ENCODE assay signal across 26 cellular contexts in the genomic region with DNA sequence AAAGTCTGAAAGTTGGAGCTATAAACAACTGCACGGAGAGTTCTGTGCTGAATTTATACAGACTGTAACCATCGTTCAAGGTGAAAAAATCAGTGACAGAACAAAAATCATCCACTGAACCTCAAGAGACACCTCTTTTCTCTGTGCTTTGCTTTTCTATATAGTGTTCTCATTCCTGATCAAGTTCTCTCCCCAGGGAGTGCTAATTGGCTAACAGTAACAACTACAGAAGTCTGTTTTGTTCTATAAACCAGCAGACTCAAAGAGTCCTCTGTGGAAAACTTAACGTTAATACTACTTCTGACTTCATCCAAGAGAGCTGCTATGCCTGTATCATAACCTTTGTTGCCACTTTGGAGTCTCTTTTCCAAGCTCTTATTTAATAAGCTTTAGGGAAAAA.
"Had no signal": no experiment of that assay in that cellular context is flagged by ENCODE, and none has a peak within 500 bp of the region (broad histone marks: within the 10 kb centered on the region; RNA-seq: fewer than 3 reads in every experiment).

No MANE protein-coding gene starts in this region.

- H3K27me3 Mint-ChIP-seq: activated B cell treated with CpG ODN at 0.5 μM for 24 hours; activated CD4-positive, alpha-beta T cell treated with anti-CD3 and anti-CD28 coated beads, Interleukin-2, amount 10 ng/mL, durations not matched to agents 24 days and 14 days; activated CD8-positive, alpha-beta memory T cell treated with anti-CD3 and anti-CD28 coated beads, Interleukin-2, amount 10 ng/mL, durations not matched to agents 7 days and 5 days; activated naive CD4-positive, alpha-beta T cell treated with anti-CD3 and anti-CD28 coated beads, Interleukin-2, amount 50 U/mL, for 24 hours; activated T-cell treated with anti-CD3 and anti-CD28 coated beads, Interleukin-2, amount 50 U/mL, for 24 hours had no signal

- H3K4me1 Mint-ChIP-seq: activated B cell treated with CpG ODN at 0.5 μM for 24 hours; activated CD4-positive, alpha-beta T cell treated with anti-CD3 and anti-CD28 coated beads, Interleukin-2, amount 10 ng/mL, durations not matched to agents 24 days and 14 days; activated CD8-positive, alpha-beta memory T cell treated with anti-CD3 and anti-CD28 coated beads, Interleukin-2, amount 10 ng/mL, durations not matched to agents 7 days and 5 days; activated naive CD4-positive, alpha-beta T cell treated with anti-CD3 and anti-CD28 coated beads, Interleukin-2, amount 50 U/mL, for 24 hours had no signal

- H3K27ac Mint-ChIP-seq: activated B cell treated with CpG ODN at 0.5 μM for 24 hours; activated CD4-positive, alpha-beta T cell treated with anti-CD3 and anti-CD28 coated beads, Interleukin-2, amount 10 ng/mL, durations not matched to agents 24 days and 14 days; activated CD8-positive, alpha-beta memory T cell treated with anti-CD3 and anti-CD28 coated beads, Interleukin-2, amount 10 ng/mL, durations not matched to agents 7 days and 5 days; activated naive CD4-positive, alpha-beta T cell treated with anti-CD3 and anti-CD28 coated beads, Interleukin-2, amount 50 U/mL, for 24 hours; activated T-cell treated with anti-CD3 and anti-CD28 coated beads, Interleukin-2, amount 50 U/mL, for 24 hours; activated T-helper 1 cell treated with anti-CD3 and anti-CD28 coated beads, Interleukin-12 subunit alpha, Interleukin-12 subunit beta, Interleukin-2, Interleukin-4 antibody, amounts not matched to agents 30 ng/mL and 10 ng/mL and 1 ng/mL, durations not matched to agents 14 hours and 24 hours and 36 hours; T-helper 2 cell treated with Interferon-gamma antibody and Interleukin-4, amounts not matched to agents 5 μg/mL and 100 μg/mL, for 36 hours had no signal

- H3K4me1 ChIP-seq: ascending aorta, body of pancreas had no signal

- DNase-seq: activated B cell treated with CpG ODN at 0.5 μM for 24 hours; activated CD4-positive, alpha-beta T cell treated with anti-CD3 and anti-CD28 coated beads for 1 hour; activated CD4-positive, alpha-beta T cell treated with anti-CD3 and anti-CD28 coated beads, Interleukin-2, amount 10 ng/mL, durations not matched to agents 24 days and 14 days; activated CD4-positive, alpha-beta T cell treated with anti-CD3 and anti-CD28 coated beads, Interleukin-2, amount 50 U/mL, for 48 hours; activated CD8-positive, alpha-beta memory T cell treated with anti-CD3 and anti-CD28 coated beads, Interleukin-2, amount 10 ng/mL, durations not matched to agents 7 days and 5 days; activated effector memory CD4-positive, alpha-beta T cell treated with Interleukin-2 at 50 U/mL for 16 hours; activated naive CD4-positive, alpha-beta T cell; activated T-cell treated with anti-CD3 and anti-CD28 coated beads, Interleukin-2, amount 50 U/mL, for 24 hours; amniotic stem cell; body of pancreas; central memory CD4-positive, alpha-beta T cell; Kasumi-1; KBM-7; NCI-H146; NCI-H187 treated with DMSO at 0.1 percent for 48 hours; NCI-H2081 treated with DMSO at 0.1 percent for 48 hours; NCI-H524; NCI-H748 treated with DMSO at 0.1 percent for 48 hours; OCI-M1; RPMI8226; SW 1271 had no signal

- H3K9me3 ChIP-seq: ascending aorta, body of pancreas had no signal

- H3K36me3 ChIP-seq: ascending aorta had no signal

- FAIRE-seq: bronchial epithelial cell had no signal

- H3K4me3 ChIP-seq: ascending aorta, body of pancreas had no signal

- H3K36me3 Mint-ChIP-seq: activated CD8-positive, alpha-beta memory T cell treated with anti-CD3 and anti-CD28 coated beads, Interleukin-2, amount 10 ng/mL, durations not matched to agents 7 days and 5 days; activated naive CD4-positive, alpha-beta T cell treated with anti-CD3 and anti-CD28 coated beads, Interleukin-2, amount 50 U/mL, for 24 hours had no signal

- H3K27ac ChIP-seq: ascending aorta, body of pancreas had no signal

- H3K27me3 ChIP-seq: ascending aorta, body of pancreas had no signal

- H3K9me3 Mint-ChIP-seq: activated B cell treated with CpG ODN at 0.5 μM for 24 hours; activated CD4-positive, alpha-beta T cell treated with anti-CD3 and anti-CD28 coated beads, Interleukin-2, amount 10 ng/mL, durations not matched to agents 24 days and 14 days; activated naive CD4-positive, alpha-beta T cell treated with anti-CD3 and anti-CD28 coated beads, Interleukin-2, amount 50 U/mL, for 24 hours; activated T-helper 1 cell treated with anti-CD3 and anti-CD28 coated beads, Interleukin-12 subunit alpha, Interleukin-12 subunit beta, Interleukin-2, Interleukin-4 antibody, amounts not matched to agents 30 ng/mL and 10 ng/mL and 1 ng/mL, durations not matched to agents 14 hours and 24 hours and 36 hours had no signal

- H3K4me3 Mint-ChIP-seq: activated B cell treated with CpG ODN at 0.5 μM for 24 hours; activated CD4-positive, alpha-beta T cell treated with anti-CD3 and anti-CD28 coated beads, Interleukin-2, amount 10 ng/mL, durations not matched to agents 24 days and 14 days; activated CD8-positive, alpha-beta memory T cell treated with anti-CD3 and anti-CD28 coated beads, Interleukin-2, amount 10 ng/mL, durations not matched to agents 7 days and 5 days; activated naive CD4-positive, alpha-beta T cell treated with anti-CD3 and anti-CD28 coated beads, Interleukin-2, amount 50 U/mL, for 24 hours; activated T-cell treated with anti-CD3 and anti-CD28 coated beads, Interleukin-2, amount 50 U/mL, for 24 hours; activated T-helper 1 cell treated with anti-CD3 and anti-CD28 coated beads, Interleukin-12 subunit alpha, Interleukin-12 subunit beta, Interleukin-2, Interleukin-4 antibody, amounts not matched to agents 30 ng/mL and 10 ng/mL and 1 ng/mL, durations not matched to agents 14 hours and 24 hours and 36 hours; T-helper 2 cell treated with Interferon-gamma antibody and Interleukin-4, amounts not matched to agents 5 μg/mL and 100 μg/mL, for 36 hours had no signal
